In genomic region chrX:154097597-154098541, GRCh38 we compare ENCODE assay signal across 8 cellular contexts. TPM values are rescaled to one million over a fixed set of nuclear protein-coding genes. Genes with fewer than 3 reads are reported as not detected.
A peak's percentile ranks its signal among the peaks of the same experiment; 100 is the strongest.
DNase-seq lines count a peak whose midpoint lies in the region; ATAC-seq and TF ChIP-seq lines count a peak whose summit lies in the region.

Gene MECP2 (minus strand): TSS chrX:154097717.

- CTCF ChIA-PET in PC-9 (lab: Charles Lee) = no interaction called here

- H2AFZ ChIP-seq in PC-9 = peak within 1 kb of the TSS; percentile 89

- H3K9me2 ChIP-seq in PC-9 (ENCODE audit: insufficient read depth) = no peaks in the 10 kb centered on the region

- intact Hi-C loops in PC-9 (cut with micrococcal nuclease; ENCODE audit: unreplicated experiment) = loop anchor here (1.0 to 2.0 kb wide), 3 partner anchors 25 to 127 kb away; partner anchors contain the start of gene HCFC1

- H3K4me2 ChIP-seq in PC-9 = peak within 1 kb of the TSS; percentile 86

- H3K27me3 ChIP-seq in PC-9 (ENCODE audit: insufficient read depth, low read depth) = no peaks in the 10 kb centered on the region
- H3K27me3 ChIP-seq in mucosa of rectum (ENCODE audit: control insufficient read depth in 2 of 2, insufficient read depth in 2 of 2, low read length in 2 of 2) = peaks cover 3 to 7% of the 10 kb centered on the region in 2 donors

- no peaks in the 10 kb centered on the region for H3F3A ChIP-seq in PC-9 (ENCODE audit: insufficient read depth, low read depth)

- TF ChIP-seq CTCF in PC-9 (conservative IDR thresholded peaks at IDR 0.05) = no peak

- peaks cover 33% of the 10 kb centered on the region for H4K20me1 ChIP-seq in PC-9 (ENCODE audit: insufficient read depth)

- no peak for TF ChIP-seq EP300 in Ishikawa (IDR thresholded peaks at IDR 0.05; ENCODE audit: borderline replicate concordance)

- POLR2A ChIA-PET in PC-9 (lab: Charles Lee; ENCODE audit: unreplicated experiment) = interaction anchor here (0.6 kb wide), 1 partner anchor 17 kb away, joined by 3 read pairs; no protein-coding TSS in a partner anchor

- H3K4me1 ChIP-seq in PC-9 (replicated peaks; ENCODE audit: insufficient read depth) (0 out of 2 replicates have a peak, but pooled peaks cover 14% of the 10 kb centered on the region), mucosa of rectum (ENCODE audit: control insufficient read depth in 2 of 2, insufficient read depth in 2 of 2, low read length in 2 of 2) (peaks cover 10 to 13% of the 10 kb centered on the region in 2 donors)

- TF ChIP-seq RAD21 in Ishikawa (IDR thresholded peaks at IDR 0.05; ENCODE audit: low read depth) = no peak

- peak within 1 kb of the TSS; percentile 79 for H3K4me3 ChIP-seq in PC-9
- H3K4me3 ChIP-seq in mucosa of rectum (ENCODE audit: low read length in 2 of 2) = peak within 1 kb of the TSS; percentile 71 to 80

- BruUV-seq in PC-9 (replicated peaks; lab: Mats Ljungman, UMichigan) = TSS peak; percentile 71

- DNase-seq in DMS 273 treated with DMSO at 0.1 percent for 48 hours (lab: John Stamatoyannopoulos, UW) (peak; percentile 87), PC-9 (peak; percentile 82 to 97), erythroblast (lab: John Stamatoyannopoulos, UW) (peak; percentile 94 to 96)
- peak; percentile 85 for DNase-seq in activated T-cell treated with anti-CD3 and anti-CD28 coated beads, Interleukin-2, amount 50 U/mL, for 1 hour
- DNase-seq in stimulated activated CD8-positive, alpha-beta memory T cell treated with anti-CD3 and anti-CD28 coated beads, Interleukin-4, amount 100 ng/mL, for 4 hours (ENCODE audit: low read depth in 2 of 2, low spot score in 1 of 2) = peak; percentile 50 to 71

- peaks cover 43% of the 10 kb centered on the region for H3K79me2 ChIP-seq in PC-9 (ENCODE audit: low read depth)

- H3K27ac ChIP-seq in PC-9 (no peak within 1 kb of the TSS), mucosa of rectum (ENCODE audit: low read depth in 2 of 2, low read length in 2 of 2) (peak within 1 kb of the TSS; percentile 71 to 78)

- peak within 1 kb of the TSS; percentile 54 to 69 for H3K9ac ChIP-seq in mucosa of rectum (ENCODE audit: low read depth in 1 of 2, low read length in 2 of 2)

- peak; percentile 69 for ATAC-seq in GM21576 (IDR thresholded peaks at IDR 0.05; ENCODE audit: unreplicated experiment)

- no peak for TF ChIP-seq POLR2A in erythroblast (IDR thresholded peaks at IDR 0.05; ENCODE audit: low read length)

- H3K9me3 ChIP-seq in PC-9 (ENCODE audit: insufficient read depth, low read depth) (no peaks in the 10 kb centered on the region), mucosa of rectum (ENCODE audit: control insufficient read depth in 2 of 2, low read length in 2 of 2) (no peaks in the 10 kb centered on the region)

- no peaks in the 10 kb centered on the region for H3K36me3 ChIP-seq in PC-9 (ENCODE audit: low read depth)
- H3K36me3 ChIP-seq in mucosa of rectum (ENCODE audit: control insufficient read depth in 2 of 2, insufficient read depth in 2 of 2, low read length in 2 of 2) = no peaks in the 10 kb centered on the region

TF ChIP-seq in Ishikawa, 13 proteins besides CTCF, POLR2A, EP300 and RAD21:
- TF ChIP-seq YY1 (IDR thresholded peaks at IDR 0.05; ENCODE audit: low read depth) = peak; percentile 81
- TF ChIP-seq TAF1 (IDR thresholded peaks at IDR 0.05; ENCODE audit: low read depth) = peak; percentile 53; the same call in 1 of the 2 replicates
- TF ChIP-seq FOXM1 (IDR thresholded peaks at IDR 0.05; ENCODE audit: borderline replicate concordance, low read depth) = no peak
TF ChIP-seq in Ishikawa: peak in this region for 2.

RNA-seq across cellular contexts. Expression of gene MECP2, which starts in this region (rescaled TPM):
- 85.6 and 90.1 TPM in 2 replicates for total RNA-seq in PC-9 (2021)
